In genomic region chr21:44871576-44872265, GRCh38 we compare ENCODE assay signal across 8 cellular contexts. TPM values are rescaled to one million over a fixed set of nuclear protein-coding genes. Genes with fewer than 3 reads are reported as not detected.
A peak's percentile ranks its signal among the peaks of the same experiment; 100 is the strongest.
DNase-seq lines count a peak whose midpoint lies in the region; ATAC-seq and TF ChIP-seq lines count a peak whose summit lies in the region.

No MANE protein-coding gene starts in this region.

- no peak for TF ChIP-seq RAD21 in neural cell (conservative IDR thresholded peaks at IDR 0.05)

- H3K27me3 ChIP-seq in neural cell (ENCODE audit: insufficient read depth, low read depth, low read length) = peaks cover 27% of the 10 kb centered on the region

- H3K36me3 ChIP-seq in HEK293 (ENCODE audit: control insufficient read depth in 2 of 2, insufficient read depth in 1 of 2, low read length in 2 of 2) = no peaks in the 10 kb centered on the region; a peak in 1 of 3 replicates
- no peaks in the 10 kb centered on the region for H3K36me3 ChIP-seq in neural cell (ENCODE audit: insufficient read depth, low read length)

- peaks cover 45% of the 10 kb centered on the region for H4K20me1 ChIP-seq in neural cell (ENCODE audit: insufficient read depth)

- no peaks in the 10 kb centered on the region for H3K9me3 Mint-ChIP-seq in activated CD4-positive, alpha-beta T cell treated with anti-CD3 and anti-CD28 coated beads, Interleukin-2, amount 10 ng/mL, durations not matched to agents 24 days and 14 days

- H3K4me1 ChIP-seq in HEK293 (ENCODE audit: control insufficient read depth, insufficient read depth, low read length) = peaks cover 28% of the 10 kb centered on the region

- H3K79me2 ChIP-seq in neural cell (replicated peaks; ENCODE audit: insufficient read depth, low read length) = peaks cover 64% of the 10 kb centered on the region

- H3K4me3 ChIP-seq in HEK293 (ENCODE audit: low read depth, low read length) (peak overlapping the region; percentile 79), fibroblast of mammary gland (ENCODE audit: control insufficient read depth, low read depth, low read length) (peak overlapping the region; percentile 77), neural cell (ENCODE audit: low read length) (peak overlapping the region; percentile 87)

- DNase-seq in activated CD4-positive, alpha-beta T cell treated with anti-CD3 and anti-CD28 coated beads, Interleukin-2, amount 10 ng/mL, durations not matched to agents 24 days and 14 days = peak; percentile 76
- DNase-seq in fibroblast of mammary gland (ENCODE audit: low read depth) = peak; percentile 90
- DNase-seq in activated gamma-delta T cell treated with Interleukin-2 at 50 U/mL for 16 hours = no peak

- H3K36me3 Mint-ChIP-seq in activated CD4-positive, alpha-beta T cell treated with anti-CD3 and anti-CD28 coated beads, Interleukin-2, amount 10 ng/mL, durations not matched to agents 24 days and 14 days (ENCODE audit: low read depth) = peaks cover 17% of the 10 kb centered on the region

- peaks cover 6% of the 10 kb centered on the region for H3F3A ChIP-seq in neural cell (ENCODE audit: insufficient read depth, low read length, poor library complexity, severe bottlenecking)

- peak overlapping the region; percentile 73 for H3K27ac Mint-ChIP-seq in activated CD4-positive, alpha-beta T cell treated with anti-CD3 and anti-CD28 coated beads, Interleukin-2, amount 10 ng/mL, durations not matched to agents 24 days and 14 days

- intact Hi-C loops in activated CD4-positive, alpha-beta T cell treated with anti-CD3 and anti-CD28 coated beads, Interleukin-2, amount 10 ng/mL, durations not matched to agents 24 days and 14 days (cut with micrococcal nuclease) = loop anchor here (2.0 kb wide), 2 partner anchors 25 to 533 kb away; partner anchors contain the start of gene CFAP410

- H3K4me1 Mint-ChIP-seq in activated CD4-positive, alpha-beta T cell treated with anti-CD3 and anti-CD28 coated beads, Interleukin-2, amount 10 ng/mL, durations not matched to agents 24 days and 14 days = peaks cover 70% of the 10 kb centered on the region

- H3K27ac ChIP-seq in 22Rv1 (peak overlapping the region; percentile 67), HEK293 (ENCODE audit: extremely low read depth, low read depth, low read length) (no peak overlapping the region), neural cell (ENCODE audit: low read length) (peak overlapping the region; percentile 77)

- no peaks in the 10 kb centered on the region for H3K9me3 ChIP-seq in HEK293 (ENCODE audit: control insufficient read depth, insufficient read depth, low read depth, low read length)
- no peaks in the 10 kb centered on the region for H3K9me3 ChIP-seq in neural cell (ENCODE audit: low read length)

- H3K27me3 Mint-ChIP-seq in activated CD4-positive, alpha-beta T cell treated with anti-CD3 and anti-CD28 coated beads, Interleukin-2, amount 10 ng/mL, durations not matched to agents 24 days and 14 days = no peaks in the 10 kb centered on the region

- CTCF ChIA-PET in HEK293 (lab: Yijun Ruan, JAX) = interaction anchor here (0.5 to 1.1 kb wide), 5 partner anchors 56 to 265 kb away, joined by 3 to 7 read pairs (median 4); no protein-coding TSS in a partner anchor

- H3K9me2 ChIP-seq in neural cell (ENCODE audit: insufficient read depth, low read length) = no peaks in the 10 kb centered on the region

- POLR2A ChIA-PET in HEK293 (lab: Yijun Ruan, JAX) = interaction anchor here (0.8 to 2.2 kb wide), 3 partner anchors 14 to 259 kb away, joined by 3 to 22 read pairs (median 3); partner anchors contain the start of gene UBE2G2

- TF ChIP-seq CTCF in 22Rv1 (IDR thresholded peaks at IDR 0.05) = no peak
- TF ChIP-seq CTCF in HEK293 (tag by site-specific recombination; IDR thresholded peaks at IDR 0.05) = no peak
- TF ChIP-seq CTCF in fibroblast of mammary gland (conservative IDR thresholded peaks at IDR 0.05; ENCODE audit: control insufficient read depth, insufficient read depth, low read depth, low read length) = no peak
- TF ChIP-seq CTCF in neural cell (IDR thresholded peaks at IDR 0.05; ENCODE audit: poor library complexity, severe bottlenecking) = no peak

- no peak for ATAC-seq in HG03039 (IDR thresholded peaks at IDR 0.05; ENCODE audit: unreplicated experiment)
- no peak for ATAC-seq in HG02870 (IDR thresholded peaks at IDR 0.05; ENCODE audit: unreplicated experiment)

- no peak for TF ChIP-seq EP300 in neural cell (conservative IDR thresholded peaks at IDR 0.05; ENCODE audit: poor library complexity, severe bottlenecking)

- peak overlapping the region; percentile 100 for H3K4me2 ChIP-seq in neural cell (ENCODE audit: low read length)

- H3K9ac ChIP-seq in neural cell (ENCODE audit: low read length) = peak overlapping the region; percentile 82

- H2AFZ ChIP-seq in neural cell (ENCODE audit: low read depth, low read length) = no peak overlapping the region

- H3K4me3 Mint-ChIP-seq in activated CD4-positive, alpha-beta T cell treated with anti-CD3 and anti-CD28 coated beads, Interleukin-2, amount 10 ng/mL, durations not matched to agents 24 days and 14 days = peak overlapping the region; percentile 97

TF ChIP-seq in HEK293, 187 proteins besides CTCF, POLR2A, EP300 and RAD21:
- peak; percentile 72; the same call in 1 of the 2 replicates for TF ChIP-seq KLF17 (tag by site-specific recombination; IDR thresholded peaks at IDR 0.05)
- TF ChIP-seq KLF1 (tag by site-specific recombination; IDR thresholded peaks at IDR 0.05) = peak; percentile 89
- TF ChIP-seq ZNF324 (tag by site-specific recombination; IDR thresholded peaks at IDR 0.05) = no peak
- TF ChIP-seq ZNF223 (tag by site-specific recombination; IDR thresholded peaks at IDR 0.05) = no peak
- peak; percentile 34 for TF ChIP-seq ZIC2 (tag by site-specific recombination; IDR thresholded peaks at IDR 0.05)
- 0 out of 2 replicates have a peak, but pooled peaks have one; percentile 16 for TF ChIP-seq KLF9 (tag by site-specific recombination; IDR thresholded peaks at IDR 0.05; ENCODE audit: low read depth)

TF ChIP-seq in neural cell, 6 proteins besides CTCF, POLR2A, EP300 and RAD21:
- TF ChIP-seq SMC3 (conservative IDR thresholded peaks at IDR 0.05; ENCODE audit: poor library complexity) = no peak
- no peak for TF ChIP-seq TAF1 (IDR thresholded peaks at IDR 0.05; ENCODE audit: low read depth)
- TF ChIP-seq EZH2 (IDR thresholded peaks at IDR 0.05; ENCODE audit: borderline replicate concordance, insufficient read depth, low read length, poor library complexity, severe bottlenecking) = no peak
- no peak for TF ChIP-seq POLR2AphosphoS5 (IDR thresholded peaks at IDR 0.05)
TF ChIP-seq in neural cell: peak in this region for 0.

RNA-seq across cellular contexts. Expression of gene PTTG1IP, which starts 1.8 kb away (rescaled TPM):
- 44.2 and 46.5 TPM in 2 replicates for total RNA-seq in activated CD4-positive, alpha-beta T cell treated with anti-CD3 and anti-CD28 coated beads, Interleukin-2, amount 10 ng/mL, durations not matched to agents 24 days and 14 days
- 152 and 170 TPM in 2 replicates for polyA plus RNA-seq in neural cell
- 118 and 119 TPM in 2 replicates for polyA minus RNA-seq in neural cell

RNA-seq across cellular contexts. Expression of gene ITGB2, which starts 49.0 kb away (rescaled TPM):
- total RNA-seq in activated CD4-positive, alpha-beta T cell treated with anti-CD3 and anti-CD28 coated beads, Interleukin-2, amount 10 ng/mL, durations not matched to agents 24 days and 14 days = 265 and 266 TPM in 2 replicates
- polyA plus RNA-seq in neural cell = not detected in 2 replicates
- not detected in 2 replicates for polyA minus RNA-seq in neural cell

RNA-seq across cellular contexts. Expression of gene SUMO3, which starts 53.9 kb away (rescaled TPM):
- total RNA-seq in activated CD4-positive, alpha-beta T cell treated with anti-CD3 and anti-CD28 coated beads, Interleukin-2, amount 10 ng/mL, durations not matched to agents 24 days and 14 days = 90.3 and 90.6 TPM in 2 replicates
- 113 TPM in 2 replicates for polyA plus RNA-seq in neural cell
- 63.1 and 69.1 TPM in 2 replicates for polyA minus RNA-seq in neural cell
